In genomic region chr11:34214961-34215805, GRCh38 we compare ENCODE assay signal across 8 cellular contexts.
A peak's percentile ranks its signal among the peaks of the same experiment; 100 is the strongest.
DNase-seq lines count a peak whose midpoint lies in the region; ATAC-seq, FAIRE-seq and TF ChIP-seq lines count a peak whose summit lies in the region.

No MANE protein-coding gene starts in this region.

- no peak for TF ChIP-seq EP300 in HepG2 (IDR thresholded peaks at IDR 0.05; ENCODE audit: low read depth in 2 of 2, low read length in 2 of 2)
- TF ChIP-seq EP300 in HepG2 (CRISPR knock-in tag; IDR thresholded peaks at IDR 0.05; ENCODE audit: borderline replicate concordance): no peak

- TF ChIP-seq RAD21 in HepG2 (CRISPR knock-in tag; IDR thresholded peaks at IDR 0.05): no peak

- DNase-seq in natural killer cell treated with Interleukin-12 subunit alpha and Interleukin-12 subunit beta and Interleukin-15 and Interleukin-18, amount 100 ng/mL, for 72 hours (ENCODE audit: low spot score): no peak
- DNase-seq in natural killer cell (no peak), HepG2 (ENCODE audit: low spot score) (no peak), WTC11 (ENCODE audit: low spot score) (no peak), NCI-H146 treated with DMSO at 0.1 percent for 48 hours (lab: John Stamatoyannopoulos, UW; ENCODE audit: unreplicated experiment) (no peak), NCI-H1694 (lab: John Stamatoyannopoulos, UW) (no peak)
- DNase-seq in activated CD8-positive, alpha-beta memory T cell treated with anti-CD3 and anti-CD28 coated beads, Interleukin-2, amount 50 U/mL, for 24 hours (ENCODE audit: extremely low read depth): peak; percentile 74
- no peak for DNase-seq in CD8-positive, alpha-beta memory T cell

- peaks cover 6 to 22% of the 10 kb centered on the region in 2 donors for H3K4me1 Mint-ChIP-seq in natural killer cell treated with Interleukin-12 subunit alpha and Interleukin-12 subunit beta and Interleukin-15 and Interleukin-18, amount 100 ng/mL, for 72 hours (ENCODE audit: low read depth in 2 of 2)
- no peaks in the 10 kb centered on the region for H3K4me1 Mint-ChIP-seq in natural killer cell
- H3K4me1 Mint-ChIP-seq in WTC11: peaks cover 8% of the 10 kb centered on the region; the same call in 1 of the 2 replicates
- H3K4me1 Mint-ChIP-seq in CD8-positive, alpha-beta memory T cell: no peaks in the 10 kb centered on the region

- no peaks in the 10 kb centered on the region for H3K9me3 Mint-ChIP-seq in natural killer cell treated with Interleukin-12 subunit alpha and Interleukin-12 subunit beta and Interleukin-15 and Interleukin-18, amount 100 ng/mL, for 72 hours
- H3K9me3 Mint-ChIP-seq in natural killer cell (no peaks in the 10 kb centered on the region), WTC11 (no peaks in the 10 kb centered on the region)
- H3K9me3 Mint-ChIP-seq in CD8-positive, alpha-beta memory T cell: no peaks in the 10 kb centered on the region

- H2AFZ ChIP-seq in HepG2 (ENCODE audit: low read length): no peak overlapping the region

- H3K27ac ChIP-seq in HepG2 (ENCODE audit: extremely low read length, insufficient read depth, low read length): no peak overlapping the region
- no peak overlapping the region for H3K27ac ChIP-seq in CD8-positive, alpha-beta memory T cell (ENCODE audit: low read depth, low read length)

- TF ChIP-seq POLR2A in HepG2 (IDR thresholded peaks at IDR 0.05; ENCODE audit: insufficient read depth in 1 of 2, low read depth in 2 of 2, low read length in 2 of 2): no peak

- no peak overlapping the region for H3K9ac ChIP-seq in HepG2 (ENCODE audit: insufficient read depth, low read depth, low read length)

- no peak for TF ChIP-seq CTCF in natural killer cell (IDR thresholded peaks at IDR 0.05)
- TF ChIP-seq CTCF in HepG2 (CRISPR knock-in tag; IDR thresholded peaks at IDR 0.05): no peak
- no peak for TF ChIP-seq CTCF in WTC11 (IDR thresholded peaks at IDR 0.05)

- H3K36me3 ChIP-seq in HepG2 (replicated peaks in 1 of 2; ENCODE audit: control insufficient read depth in 1 of 2, insufficient read depth in 2 of 2, low read length in 2 of 2): no peaks in the 10 kb centered on the region
- no peaks in the 10 kb centered on the region for H3K36me3 ChIP-seq in CD8-positive, alpha-beta memory T cell (ENCODE audit: insufficient read depth, low read length)

- in situ Hi-C loops in HepG2 (cut with HindIII; ENCODE audit: extremely low pct_ligation_motif_present, low pct_unique_long_range_greater_than_20kb): no loop called here

- no peaks in the 10 kb centered on the region for H3K27me3 Mint-ChIP-seq in natural killer cell treated with Interleukin-12 subunit alpha and Interleukin-12 subunit beta and Interleukin-15 and Interleukin-18, amount 100 ng/mL, for 72 hours
- H3K27me3 Mint-ChIP-seq in natural killer cell (ENCODE audit: low read depth in 2 of 2) (peaks cover 3 to 5% of the 10 kb centered on the region in 2 donors), WTC11 (ENCODE audit: low read depth) (no peaks in the 10 kb centered on the region)
- H3K27me3 Mint-ChIP-seq in CD8-positive, alpha-beta memory T cell: peaks cover 2 to 4% of the 10 kb centered on the region in 2 donors

- no peaks in the 10 kb centered on the region for H3K36me3 Mint-ChIP-seq in natural killer cell treated with Interleukin-12 subunit alpha and Interleukin-12 subunit beta and Interleukin-15 and Interleukin-18, amount 100 ng/mL, for 72 hours
- H3K36me3 Mint-ChIP-seq in natural killer cell (no peaks in the 10 kb centered on the region), WTC11 (no peaks in the 10 kb centered on the region)
- H3K36me3 Mint-ChIP-seq in CD8-positive, alpha-beta memory T cell: no peaks in the 10 kb centered on the region

- H3K4me3 Mint-ChIP-seq in natural killer cell treated with Interleukin-12 subunit alpha and Interleukin-12 subunit beta and Interleukin-15 and Interleukin-18, amount 100 ng/mL, for 72 hours: no peak overlapping the region
- H3K4me3 Mint-ChIP-seq in natural killer cell: no peak overlapping the region
- H3K4me3 Mint-ChIP-seq in WTC11: no peak overlapping the region
- H3K4me3 Mint-ChIP-seq in CD8-positive, alpha-beta memory T cell: no peak overlapping the region

- WGBS in HepG2 (ENCODE audit: low lambda C conversion rate): 75% methylated on average over 5 of the region's 5 CpGs

- peaks cover 79% of the 10 kb centered on the region for H3K4me1 ChIP-seq in HepG2 (ENCODE audit: insufficient read depth, low read length)
- no peaks in the 10 kb centered on the region for H3K4me1 ChIP-seq in CD8-positive, alpha-beta memory T cell (ENCODE audit: insufficient read depth, low read length)

- no peaks in the 10 kb centered on the region for H3K27me3 ChIP-seq in HepG2 (ENCODE audit: control insufficient read depth in 1 of 2, insufficient read depth in 2 of 2, low read length in 2 of 2)
- no peaks in the 10 kb centered on the region for H3K27me3 ChIP-seq in CD8-positive, alpha-beta memory T cell (ENCODE audit: insufficient read depth, low read length, poor library complexity, severe bottlenecking)

- H3K4me3 ChIP-seq in HepG2 (replicated peaks in 1 of 3; ENCODE audit: insufficient read depth in 1 of 3, low read depth in 2 of 3, low read length in 3 of 3): no peak overlapping the region
- no peak overlapping the region for H3K4me3 ChIP-seq in CD8-positive, alpha-beta memory T cell (ENCODE audit: low read length)

- CTCF ChIA-PET in HepG2 (lab: Yijun Ruan, JAX; ENCODE audit: low intra/inter-chr PET ratio, low total read pairs) (no interaction called here), WTC11 (lab: Charles Lee) (interaction anchor here (1.4 kb wide), 1 partner anchor 41 kb away, joined by 6 read pairs; no protein-coding TSS in a partner anchor)
- CTCF ChIA-PET in CD8-positive, alpha-beta memory T cell (lab: Charles Lee): interaction anchor here (1.4 kb wide), 1 partner anchor 9 kb away, joined by 3 read pairs; no protein-coding TSS in a partner anchor

- H3K9me3 ChIP-seq in HepG2 (ENCODE audit: low read length): no peaks in the 10 kb centered on the region
- no peaks in the 10 kb centered on the region for H3K9me3 ChIP-seq in CD8-positive, alpha-beta memory T cell (ENCODE audit: low read length)

- peaks cover 3% of the 10 kb centered on the region for H3K79me2 ChIP-seq in HepG2 (ENCODE audit: insufficient read depth, low read length)

- FAIRE-seq in HepG2 (lab: Jason Lieb, UNC): no peak

- peak overlapping the region in 1 of 2 donors; percentile 77 for H3K27ac Mint-ChIP-seq in natural killer cell treated with Interleukin-12 subunit alpha and Interleukin-12 subunit beta and Interleukin-15 and Interleukin-18, amount 100 ng/mL, for 72 hours
- H3K27ac Mint-ChIP-seq in natural killer cell (no peak overlapping the region), WTC11 (no peak overlapping the region; the same call in 1 of the 2 replicates)
- no peak overlapping the region for H3K27ac Mint-ChIP-seq in CD8-positive, alpha-beta memory T cell

- no peaks in the 10 kb centered on the region; the same call in 1 of the 2 replicates for H4K20me1 ChIP-seq in HepG2 (ENCODE audit: insufficient read depth, low read length)

- BruUV-seq in HepG2 (replicated peaks; lab: Mats Ljungman, UMichigan): no TSS peak

- POLR2A ChIA-PET in HepG2 (lab: Yijun Ruan, JAX): interaction anchor here (0.7 kb wide), 1 partner anchor 144 kb away, joined by 3 read pairs; no protein-coding TSS in a partner anchor
- POLR2A ChIA-PET in WTC11 (lab: Charles Lee): no interaction called here
- POLR2A ChIA-PET in CD8-positive, alpha-beta memory T cell (lab: Charles Lee): no interaction called here

- no peak overlapping the region for H3K4me2 ChIP-seq in HepG2 (ENCODE audit: low read depth, low read length)

- ATAC-seq in natural killer cell treated with Interleukin-12 subunit alpha and Interleukin-12 subunit beta and Interleukin-15 and Interleukin-18, amount 100 ng/mL, for 72 hours: peak; percentile 85 to 91
- ATAC-seq in natural killer cell (no peak), HepG2 (no peak), WTC11 (no peak)

- intact Hi-C loops in natural killer cell (cut with micrococcal nuclease) (no loop called here), HepG2 (cut with micrococcal nuclease; ENCODE audit: unreplicated experiment) (no loop called here)

TF ChIP-seq in HepG2, 621 proteins besides CTCF, POLR2A, EP300 and RAD21 (continues in another document):
- TF ChIP-seq ZBTB7A (CRISPR knock-in tag; IDR thresholded peaks at IDR 0.05) (no peak), ZNF768 (CRISPR knock-in tag; IDR thresholded peaks at IDR 0.05) (peak; percentile 44), FOSL2 (CRISPR knock-in tag; IDR thresholded peaks at IDR 0.05) (peak; percentile 63), POLR2AphosphoS2 (IDR thresholded peaks at IDR 0.05; ENCODE audit: low read depth, low read length) (no peak), ZFP82 (CRISPR knock-in tag; IDR thresholded peaks at IDR 0.05; ENCODE audit: borderline replicate concordance) (no peak), SNAPC5 (CRISPR knock-in tag; IDR thresholded peaks at IDR 0.05; ENCODE audit: borderline replicate concordance) (no peak)

TF ChIP-seq in WTC11, 78 proteins besides CTCF, POLR2A, EP300 and RAD21 (continues in another document):
- TF ChIP-seq ZNF219 (CRISPR knock-in tag; IDR thresholded peaks at IDR 0.05; ENCODE audit: borderline replicate concordance): no peak
- no peak for TF ChIP-seq NR2C2 (CRISPR knock-in tag; IDR thresholded peaks at IDR 0.05)
- no peak for TF ChIP-seq CREM (CRISPR knock-in tag; IDR thresholded peaks at IDR 0.05)
- TF ChIP-seq SOX15 (CRISPR knock-in tag; IDR thresholded peaks at IDR 0.05): no peak
- no peak for TF ChIP-seq TCF7 (CRISPR knock-in tag; IDR thresholded peaks at IDR 0.05; ENCODE audit: low read depth)
- no peak for TF ChIP-seq ZBTB43 (CRISPR knock-in tag; IDR thresholded peaks at IDR 0.05)

Comparison
In these comparisons a context has a peak if more than half of its experiments do, and no peak if none do; other contexts are left out.
1. ATAC-seq: peak in natural killer cell treated with Interleukin-12 subunit alpha and Interleukin-12 subunit beta and Interleukin-15 and Interleukin-18, amount 100 ng/mL, for 72 hours (2 of 2); none in natural killer cell (0 of 3), HepG2 (single experiment) and WTC11 (single experiment).